Comparison of ENCODE assay signal across 18 cellular contexts in genomic region chr11:118226781-118227180, GRCh38. TPM values are rescaled to one million over a fixed set of nuclear protein-coding genes. Genes with fewer than 3 reads are reported as not detected.
A peak's percentile ranks its signal among the peaks of the same experiment; 100 is the strongest.
DNase-seq lines count a peak whose midpoint lies in the region; ATAC-seq and TF ChIP-seq lines count a peak whose summit lies in the region.
"Had no signal": no experiment of that assay in that cellular context is flagged by ENCODE, and none has a peak within 500 bp of the region (broad histone marks: within the 10 kb centered on the region; RNA-seq: fewer than 3 reads in every experiment).

No MANE protein-coding gene starts in this region.

- H3K27ac Mint-ChIP-seq in T-helper 2 cell treated with Interferon-gamma antibody and Interleukin-4, amounts not matched to agents 5 μg/mL and 100 μg/mL, for 36 hours = peak overlapping the region; percentile 94
- H3K27ac Mint-ChIP-seq: H9 had no signal

- H3K27ac ChIP-seq in esophagus squamous epithelium (peak overlapping the region in 3 of 4 donors; percentile 0 to 59 (median 34)), stomach (peak overlapping the region in 4 of 5 donors; percentile 4 to 69 (median 62))

- H3K4me1 ChIP-seq in esophagus squamous epithelium (no peaks in the 10 kb centered on the region), stomach (peaks cover 0 to 37% (median 0%) of the 10 kb centered on the region in 4 donors)

- DNase-seq in activated CD8-positive, alpha-beta memory T cell treated with anti-CD3 and anti-CD28 coated beads for 24 hours = peak; percentile 57
- no peak for DNase-seq in activated CD8-positive, alpha-beta memory T cell treated with anti-CD3 and anti-CD28 coated beads, Interleukin-2, amount 50 U/mL, for 4 hours
- DNase-seq in T-helper 2 cell treated with Interferon-gamma antibody and Interleukin-4, amounts not matched to agents 5 μg/mL and 100 μg/mL, for 36 hours (ENCODE audit: low spot score) = no peak
- DNase-seq in esophagus squamous epithelium (lab: John Stamatoyannopoulos, UW) (no peak), stomach (no peak), midbrain (lab: John Stamatoyannopoulos, UW) (no peak), DMS79 treated with DMSO at 0.1 percent for 48 hours (lab: John Stamatoyannopoulos, UW) (no peak)
- DNase-seq: ACHN, H9, mammary epithelial cell, NCI-H2029 treated with DMSO at 0.1 percent for 48 hours, NCI-H526, occipital lobe, RPMI8226 had no signal

- peaks cover 70% of the 10 kb centered on the region for H3K4me1 Mint-ChIP-seq in T-helper 2 cell treated with Interferon-gamma antibody and Interleukin-4, amounts not matched to agents 5 μg/mL and 100 μg/mL, for 36 hours (ENCODE audit: low read depth)
- H3K4me1 Mint-ChIP-seq: H9 had no signal

- intact Hi-C loops in esophagus squamous epithelium (cut with DNase I) (no loop called here), stomach (cut with DNase I; ENCODE audit: low total_unique reads) (no loop called here)

- no peak for TF ChIP-seq EP300 in stomach (IDR thresholded peaks at IDR 0.05)

- H3K4me3 ChIP-seq in esophagus squamous epithelium = no peak overlapping the region
- no peak overlapping the region for H3K4me3 ChIP-seq in stomach

- H3K27me3 Mint-ChIP-seq in T-helper 2 cell treated with Interferon-gamma antibody and Interleukin-4, amounts not matched to agents 5 μg/mL and 100 μg/mL, for 36 hours (ENCODE audit: low read depth) = no peaks in the 10 kb centered on the region

- no peaks in the 10 kb centered on the region for H3K9me3 ChIP-seq in esophagus squamous epithelium
- H3K9me3 ChIP-seq in stomach = no peaks in the 10 kb centered on the region

- H3K36me3 ChIP-seq in esophagus squamous epithelium = peaks cover 0 to 28% (median 0%) of the 10 kb centered on the region in 3 donors
- H3K36me3 ChIP-seq in stomach = peaks cover 0 to 27% (median 5%) of the 10 kb centered on the region in 4 donors

- H3K36me3 Mint-ChIP-seq in T-helper 2 cell treated with Interferon-gamma antibody and Interleukin-4, amounts not matched to agents 5 μg/mL and 100 μg/mL, for 36 hours (ENCODE audit: low read depth) = peaks cover 45% of the 10 kb centered on the region

- peak overlapping the region; percentile 79 for H3K4me3 Mint-ChIP-seq in T-helper 2 cell treated with Interferon-gamma antibody and Interleukin-4, amounts not matched to agents 5 μg/mL and 100 μg/mL, for 36 hours
- H3K4me3 Mint-ChIP-seq: H9 had no signal

- no peak for TF ChIP-seq CTCF in esophagus squamous epithelium (IDR thresholded peaks at IDR 0.05)
- no peak for TF ChIP-seq CTCF in stomach (IDR thresholded peaks at IDR 0.05)

- TF ChIP-seq POLR2A in esophagus squamous epithelium (IDR thresholded peaks at IDR 0.05) (no peak), stomach (IDR thresholded peaks at IDR 0.05) (no peak)

- 55 to 62% methylated on average over 2 of the region's 2 CpGs for WGBS in esophagus squamous epithelium, 2 donors
- 71 to 82% (median 76%) methylated on average over 2 of the region's 2 CpGs for WGBS in stomach, 5 donors

- no peaks in the 10 kb centered on the region for H3K9me3 Mint-ChIP-seq in T-helper 2 cell treated with Interferon-gamma antibody and Interleukin-4, amounts not matched to agents 5 μg/mL and 100 μg/mL, for 36 hours
- H3K9me3 Mint-ChIP-seq: H9 had no signal

- ATAC-seq in GM21825 (IDR thresholded peaks at IDR 0.05; ENCODE audit: unreplicated experiment) = no peak

- H3K27me3 ChIP-seq in esophagus squamous epithelium (peaks cover 0 to 5% (median 0%) of the 10 kb centered on the region in 4 donors), stomach (peaks cover 0 to 5% (median 0%) of the 10 kb centered on the region in 3 donors)

RNA-seq across cellular contexts. Expression of gene JAML, which starts 2.0 kb away (rescaled TPM):
- total RNA-seq in esophagus squamous epithelium = 10 to 100 TPM in 2 of 4 donors, 1 to 10 TPM in 2; 2.2 to 17.9 (median 9.5) TPM
- 10 to 100 TPM in 4 of 5 donors, 1 to 10 TPM in 1; 9.2 to 35.0 (median 21.4) TPM for total RNA-seq in stomach
- polyA plus RNA-seq in stomach = 10 to 100 TPM in 1 of 3 donors, 1 to 10 TPM in 2; 3.7 to 14.5 (median 4.6) TPM
- total RNA-seq: LHCN-M2, mammary epithelial cell had no signal
- polyA plus RNA-seq: mammary epithelial cell had no signal

RNA-seq across cellular contexts. Expression of gene MPZL3, which starts 25.4 kb away (rescaled TPM):
- 10 to 100 TPM; 17.4 to 44.4 (median 32.4) TPM for total RNA-seq in esophagus squamous epithelium
- total RNA-seq in stomach = 10 to 100 TPM in 1 of 5 donors, 1 to 10 TPM in 3, under 1 TPM in 1; 0.45 to 20.0 (median 6.7) TPM
- 1 to 10 TPM; 2.1 to 7.2 (median 3.4) TPM for polyA plus RNA-seq in stomach
- total RNA-seq: LHCN-M2 had no signal

RNA-seq across cellular contexts. Expression of gene MPZL2, which starts 37.3 kb away (rescaled TPM):
- total RNA-seq in esophagus squamous epithelium (100 to 1,000 TPM; 249 to 491 (median 352) TPM), stomach (10 to 100 TPM in 4 of 5 donors, under 1 TPM in 1; 0.58 to 97.2 (median 56.7) TPM)
- 10 to 100 TPM; 12.2 to 79.1 (median 35.4) TPM for polyA plus RNA-seq in stomach
- total RNA-seq: LHCN-M2 had no signal

RNA-seq across cellular contexts. Expression of gene SCN2B, which starts 50.3 kb away (rescaled TPM):
- 1 to 10 TPM in 1 of 4 donors, under 1 TPM in 1, not detected in 2; 0.38 to 1.1 TPM for total RNA-seq in esophagus squamous epithelium
- total RNA-seq in stomach = under 1 TPM in 2 of 5 donors, not detected in 3; 0.29 to 0.92 TPM
- under 1 TPM; 0.12 to 0.46 (median 0.23) TPM for polyA plus RNA-seq in stomach
- total RNA-seq: activated CD8-positive, alpha-beta memory T cell treated with anti-CD3 and anti-CD28 coated beads for 36 hours; dermis microvascular lymphatic vessel endothelial cell; H9; LHCN-M2 had no signal
